ENCODE assay signal across 24 cellular contexts in genomic region chr2:20027260-20027677, GRCh38. TPM values are rescaled to one million over a fixed set of nuclear protein-coding genes. Genes with fewer than 3 reads are reported as not detected.
DNase-seq lines count a peak whose midpoint lies in the region; ATAC-seq, FAIRE-seq and TF ChIP-seq lines count a peak whose summit lies in the region.
"Had no signal": no experiment of that assay in that cellular context is flagged by ENCODE, and none has a peak within 500 bp of the region (broad histone marks: within the 10 kb centered on the region; RNA-seq: fewer than 3 reads in every experiment).

No MANE protein-coding gene starts in this region.

- no TSS peak for BruUV-seq in K562 (replicated peaks; lab: Mats Ljungman, UMichigan)

- H3K79me2 ChIP-seq in K562 (ENCODE audit: control insufficient read depth, insufficient read depth, low read length): no peaks in the 10 kb centered on the region

- H3K9ac ChIP-seq in K562 (ENCODE audit: insufficient read depth in 1 of 2, low read depth in 2 of 2, low read length in 2 of 2): no peak overlapping the region

- ATAC-seq in K562 (no peak), GM19035 (IDR thresholded peaks at IDR 0.05; ENCODE audit: unreplicated experiment) (no peak), GM21528 (IDR thresholded peaks at IDR 0.05; ENCODE audit: low FRiP score, unreplicated experiment) (no peak)
- ATAC-seq: activated naive CD8-positive, alpha-beta T cell treated with anti-CD3 and anti-CD28 coated beads, Interleukin-2, amount 50 U/mL, for 24 hours; gastrocnemius medialis; GM12878 had no signal

- intact Hi-C loops in K562 (cut with micrococcal nuclease): no loop called here

- H3K27ac ChIP-seq in 22Rv1: peak overlapping the region; percentile 29
- H3K27ac ChIP-seq in K562 (ENCODE audit: extremely low read depth, low read depth, low read length): no peak overlapping the region; the same call in 2 of the 3 replicates
- peak overlapping the region; percentile 5 for H3K27ac ChIP-seq in muscle layer of duodenum (ENCODE audit: low read length)
- H3K27ac ChIP-seq: gastrocnemius medialis, RWPE1 had no signal

- no peak for FAIRE-seq in K562 (lab: Jason Lieb, UNC)
- FAIRE-seq: GM12878 had no signal

- H4K20me1 ChIP-seq in K562 (replicated peaks; ENCODE audit: control insufficient read depth, insufficient read depth, low read length): no peaks in the 10 kb centered on the region

- in situ Hi-C loops in K562 (cut with MboI): no loop called here

- no peak overlapping the region for H3K4me2 ChIP-seq in K562 (ENCODE audit: insufficient read depth, low read length)

- no peak for TF ChIP-seq CTCF in 22Rv1 (IDR thresholded peaks at IDR 0.05)
- TF ChIP-seq CTCF in K562 (IDR thresholded peaks at IDR 0.05 in 2 of 3, conservative IDR thresholded peaks at IDR 0.05 in 1 of 3; ENCODE audit: insufficient read depth in 2 of 3, low read depth in 1 of 3, low read length in 3 of 3): no peak

- peak; percentile 23 for DNase-seq in HCEC 1CT
- no peak for DNase-seq in K562 (ENCODE audit: extremely low read depth in 1 of 4, low spot score in 3 of 4)
- no peak for DNase-seq in epidermal melanocyte (ENCODE audit: insufficient read length, low spot score)
- DNase-seq in midbrain (lab: John Stamatoyannopoulos, UW): no peak
- DNase-seq: activated CD4-positive, alpha-beta memory T cell treated with anti-CD3 and anti-CD28 coated beads for 36 hours; activated CD4-positive, CD25-positive, alpha-beta regulatory T cell; activated effector memory CD4-positive, alpha-beta T cell treated with anti-CD3 and anti-CD28 coated beads, Interleukin-2, amount 50 U/mL, for 16 hours; activated naive CD8-positive, alpha-beta T cell treated with anti-CD3 and anti-CD28 coated beads, Interleukin-2, amount 50 U/mL, for 24 hours; caudate nucleus; CD4-positive, alpha-beta T cell; dorsolateral prefrontal cortex; gastrocnemius medialis; Kasumi-1; kidney glomerular epithelial cell; NCI-H1417; NCI-H524; retina; T1000 had no signal

- TF ChIP-seq POLR2A in K562 (conservative IDR thresholded peaks at IDR 0.05): no peak

- TF ChIP-seq EP300 in K562 (IDR thresholded peaks at IDR 0.05; ENCODE audit: low read length): no peak

- no peak for TF ChIP-seq RAD21 in K562 (CRISPR knock-in tag; conservative IDR thresholded peaks at IDR 0.05 in 1 of 2, IDR thresholded peaks at IDR 0.05 in 1 of 2)

- H3K4me3 ChIP-seq in K562: no peak overlapping the region
- H3K4me3 ChIP-seq in muscle layer of duodenum (ENCODE audit: low read depth in 1 of 2, low read length in 2 of 2): no peak overlapping the region
- H3K4me3 ChIP-seq: dorsolateral prefrontal cortex, gastrocnemius medialis, GM12878 had no signal

- WGBS in K562 (ENCODE audit: insufficient coverage, low coverage, missing lambda C conversion rate): 33% methylated on average over 4 of the region's 4 CpGs

- H3K9me1 ChIP-seq in K562 (ENCODE audit: control insufficient read depth, insufficient read depth, low read length): no peaks in the 10 kb centered on the region

- H3K36me3 ChIP-seq in K562 (ENCODE audit: control insufficient read depth, insufficient read depth, low read length) (peaks cover 28% of the 10 kb centered on the region), muscle layer of duodenum (ENCODE audit: control insufficient read depth in 1 of 2, insufficient read depth in 2 of 2, low read length in 2 of 2) (peaks cover 4 to 47% of the 10 kb centered on the region in 2 donors)

- H3K4me1 ChIP-seq in K562 (replicated peaks in 1 of 2; ENCODE audit: control insufficient read depth in 2 of 2, insufficient read depth in 2 of 2, low read length in 2 of 2) (peaks cover 0 to 8% of the 10 kb centered on the region in 2 experiments; a peak in 2 of 5 replicates), muscle layer of duodenum (ENCODE audit: control insufficient read depth in 1 of 2, insufficient read depth in 2 of 2, low read length in 2 of 2) (no peaks in the 10 kb centered on the region)

- H3K27me3 ChIP-seq in K562 (ENCODE audit: control insufficient read depth in 2 of 2, insufficient read depth in 2 of 2, low read length in 2 of 2) (no peaks in the 10 kb centered on the region), muscle layer of duodenum (ENCODE audit: low read depth, low read length) (no peaks in the 10 kb centered on the region)
- H3K27me3 ChIP-seq: dorsolateral prefrontal cortex, gastrocnemius medialis had no signal

- CTCF ChIA-PET in K562 (lab: Yijun Ruan, JAX; ENCODE audit: low intra/inter-chr PET ratio): no interaction called here

- no peak overlapping the region for H2AFZ ChIP-seq in K562 (ENCODE audit: low read depth, low read length)

- H3K9me3 ChIP-seq in K562 (replicated peaks; ENCODE audit: control insufficient read depth, insufficient read depth, low read depth, low read length) (no peaks in the 10 kb centered on the region; the same call in 1 of the 2 replicates), muscle layer of duodenum (ENCODE audit: control insufficient read depth in 1 of 2, low read length in 2 of 2) (peaks cover 0 to 2% of the 10 kb centered on the region in 2 donors)
- H3K9me3 ChIP-seq: gastrocnemius medialis had no signal

- POLR2A ChIA-PET in K562 (lab: Yijun Ruan, JAX): interaction anchor here (1.0 to 1.5 kb wide), 3 partner anchors 12 to 25 kb away, joined by 3 to 6 read pairs (median 5); partner anchors contain the start of gene LAPTM4A

TF ChIP-seq in K562, 482 proteins besides CTCF, POLR2A, EP300 and RAD21 (continues in another document):
- no peak for TF ChIP-seq NR2C2 (CRISPR knock-in tag; IDR thresholded peaks at IDR 0.05)
- peak; percentile 35; the same call in 1 of the 2 replicates for TF ChIP-seq NR2C2 (tag; IDR thresholded peaks at IDR 0.05)

RNA-seq across cellular contexts. Expression of gene MATN3, which starts 14.8 kb away (rescaled TPM):
- total RNA-seq in K562 (2011; cell fraction: chromatin; rRNA removed; ENCODE audit: low replicate concordance): not detected in 2 replicates
- total RNA-seq in K562 (2011; cell fraction: nucleolus; rRNA removed): not detected in 2 replicates
- not detected in 2 replicates for total RNA-seq in K562 (2011; cell fraction: nucleoplasm; rRNA removed)
- total RNA-seq in K562 (2014; rRNA removed) (not detected in 2 replicates), K562 (2014; rRNA removed; fragmentation: Illumina TruSeq; extraction: Trizol) (not detected in 2 replicates), K562 (2015; rRNA removed; fragmentation: Illumina TruSeq; extraction: Trizol) (not detected in 2 replicates), K562 (2021) (not detected in 2 replicates)
- polyA plus RNA-seq in K562 (2011; rRNA removed) (not detected in 2 replicates), K562 (2014; fragmentation: Illumina TruSeq; extraction: Trizol) (not detected in 2 replicates), K562 (2014; fragmentation: Nextera tagmentation; extraction: Ambion mirVana) (not detected), K562 (2014; rRNA removed) (0.30 TPM in 1 of 2 replicates, not detected in the other)
- polyA plus RNA-seq in K562 (2011; cell fraction: cytosol; rRNA removed): 0.04 TPM in 1 of 2 replicates, not detected in the other
- not detected in 2 replicates for polyA plus RNA-seq in K562 (2011; cell fraction: nucleus; rRNA removed)
- not detected in 2 replicates for polyA plus RNA-seq in K562 (2012)
- not detected in 2 replicates for polyA minus RNA-seq in K562 (2011; rRNA and poly(A)+ RNA removed)
- not detected in 2 replicates for polyA minus RNA-seq in K562 (2011; cell fraction: cytosol; rRNA and poly(A)+ RNA removed)
- polyA minus RNA-seq in K562 (2011; cell fraction: nucleus; rRNA and poly(A)+ RNA removed): not detected in 2 replicates
- total RNA-seq: activated CD4-positive, alpha-beta memory T cell treated with anti-CD3 and anti-CD28 coated beads for 36 hours; CD4-positive, alpha-beta T cell; GM12878 had no signal

RNA-seq across cellular contexts. Expression of gene LAPTM4A, which starts 24.2 kb away (rescaled TPM):
- 58.1 and 78.2 TPM in 2 replicates for total RNA-seq in K562 (2011; cell fraction: chromatin; rRNA removed; ENCODE audit: low replicate concordance)
- total RNA-seq in K562 (2011; cell fraction: nucleolus; rRNA removed): 57.9 and 60.0 TPM in 2 replicates
- total RNA-seq in K562 (2011; cell fraction: nucleoplasm; rRNA removed): 87.9 and 89.5 TPM in 2 replicates
- total RNA-seq in K562 (2014; rRNA removed) (13.4 and 18.7 TPM in 2 replicates), K562 (2014; rRNA removed; fragmentation: Illumina TruSeq; extraction: Trizol) (23.2 and 31.2 TPM in 2 replicates), K562 (2015; rRNA removed; fragmentation: Illumina TruSeq; extraction: Trizol) (31.0 and 31.3 TPM in 2 replicates), K562 (2021) (45.1 and 46.0 TPM in 2 replicates)
- polyA plus RNA-seq in K562 (2011; rRNA removed) (139 and 167 TPM in 2 replicates), K562 (2014; fragmentation: Illumina TruSeq; extraction: Trizol) (53.9 and 64.5 TPM in 2 replicates), K562 (2014; fragmentation: Nextera tagmentation; extraction: Ambion mirVana) (100 to 1,000 TPM; 141 to 157 TPM), K562 (2014; rRNA removed) (50.1 and 64.3 TPM in 2 replicates)
- 50.0 and 148 TPM in 2 replicates for polyA plus RNA-seq in K562 (2011; cell fraction: cytosol; rRNA removed)
- polyA plus RNA-seq in K562 (2011; cell fraction: nucleus; rRNA removed): 31.2 and 52.6 TPM in 2 replicates
- 55.6 and 56.3 TPM in 2 replicates for polyA plus RNA-seq in K562 (2012)
- polyA minus RNA-seq in K562 (2011; rRNA and poly(A)+ RNA removed): 76.5 and 97.3 TPM in 2 replicates
- 21.9 and 33.3 TPM in 2 replicates for polyA minus RNA-seq in K562 (2011; cell fraction: cytosol; rRNA and poly(A)+ RNA removed)
- 15.9 and 29.5 TPM in 2 replicates for polyA minus RNA-seq in K562 (2011; cell fraction: nucleus; rRNA and poly(A)+ RNA removed)

RNA-seq across cellular contexts. Expression of gene WDR35, which starts 37.4 kb away (rescaled TPM):
- total RNA-seq in K562 (2011; cell fraction: chromatin; rRNA removed; ENCODE audit: low replicate concordance): 6.3 and 26.2 TPM in 2 replicates
- total RNA-seq in K562 (2011; cell fraction: nucleolus; rRNA removed): 2.8 and 4.2 TPM in 2 replicates
- total RNA-seq in K562 (2011; cell fraction: nucleoplasm; rRNA removed): 7.7 and 10.5 TPM in 2 replicates
- total RNA-seq in K562 (2014; rRNA removed) (5.5 and 6.4 TPM in 2 replicates), K562 (2014; rRNA removed; fragmentation: Illumina TruSeq; extraction: Trizol) (12.3 and 13.1 TPM in 2 replicates), K562 (2015; rRNA removed; fragmentation: Illumina TruSeq; extraction: Trizol) (8.6 and 10.5 TPM in 2 replicates), K562 (2021) (9.2 and 9.6 TPM in 2 replicates)
- polyA plus RNA-seq in K562 (2011; rRNA removed) (7.0 and 9.5 TPM in 2 replicates), K562 (2014; fragmentation: Illumina TruSeq; extraction: Trizol) (6.8 and 8.0 TPM in 2 replicates), K562 (2014; fragmentation: Nextera tagmentation; extraction: Ambion mirVana) (1 to 10 TPM; 3.3 to 6.7 TPM), K562 (2014; rRNA removed) (6.2 and 7.3 TPM in 2 replicates)
- 1.6 and 3.3 TPM in 2 replicates for polyA plus RNA-seq in K562 (2011; cell fraction: cytosol; rRNA removed)
- 9.1 and 10.2 TPM in 2 replicates for polyA plus RNA-seq in K562 (2011; cell fraction: nucleus; rRNA removed)
- polyA plus RNA-seq in K562 (2012): 3.3 and 4.2 TPM in 2 replicates
- polyA minus RNA-seq in K562 (2011; rRNA and poly(A)+ RNA removed): 22.3 and 25.7 TPM in 2 replicates
- 4.6 and 9.5 TPM in 2 replicates for polyA minus RNA-seq in K562 (2011; cell fraction: cytosol; rRNA and poly(A)+ RNA removed)
- polyA minus RNA-seq in K562 (2011; cell fraction: nucleus; rRNA and poly(A)+ RNA removed): 7.5 and 10.8 TPM in 2 replicates
